13 cellular contexts compared by ENCODE assay signal in the genomic region with DNA sequence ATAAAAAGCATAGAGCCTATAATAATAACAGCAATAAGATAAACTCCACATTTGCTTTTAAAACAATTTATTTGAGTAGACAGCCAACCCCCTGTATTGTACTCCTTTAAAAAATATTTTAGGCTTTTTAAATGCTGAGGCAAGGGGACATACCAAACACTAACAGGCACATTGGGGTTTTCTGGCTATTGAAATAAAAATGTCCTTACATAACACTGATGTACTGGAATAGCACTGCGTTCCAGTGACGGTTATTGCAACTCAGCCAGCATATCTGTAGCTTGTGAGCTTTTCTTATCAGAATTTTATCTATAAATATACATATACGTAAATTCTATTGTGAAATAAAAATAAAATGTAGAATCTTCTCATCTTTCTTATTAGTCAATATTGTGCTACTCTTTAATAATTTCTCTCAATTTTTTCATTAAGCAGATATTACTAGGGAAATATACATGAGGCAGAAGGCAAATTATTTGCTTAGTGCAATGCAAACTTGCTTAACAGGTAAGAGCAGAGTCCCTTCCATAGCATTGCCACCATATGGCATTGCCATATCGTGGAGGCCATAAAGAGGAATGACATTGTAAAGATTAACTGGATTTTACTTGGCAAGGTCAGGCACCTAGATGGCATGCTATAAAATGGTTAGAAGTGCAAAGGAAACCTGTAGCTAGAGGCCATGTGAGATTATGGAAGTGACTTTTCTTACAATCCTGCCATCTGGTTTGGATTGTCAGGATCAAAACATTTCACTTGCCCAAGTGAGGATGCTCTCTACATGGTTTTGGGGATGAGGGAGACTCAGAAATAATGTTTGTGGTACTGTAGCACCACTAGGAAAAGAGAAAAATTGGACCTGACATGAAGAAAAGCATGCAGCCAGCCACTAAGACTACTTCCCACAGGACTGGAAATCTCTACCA.
DNase-seq lines count a peak whose midpoint lies in the region; ATAC-seq, FAIRE-seq and TF ChIP-seq lines count a peak whose summit lies in the region.
"Had no signal": no experiment of that assay in that cellular context is flagged by ENCODE, and none has a peak within 500 bp of the region (broad histone marks: within the 10 kb centered on the region; RNA-seq: fewer than 3 reads in every experiment).

No MANE protein-coding gene starts in this region.

- peak; percentile 90 for ATAC-seq in left colon

- no peaks in the 10 kb centered on the region for H3K27me3 Mint-ChIP-seq in type B pancreatic cell
- peaks cover 33% of the 10 kb centered on the region for H3K27me3 Mint-ChIP-seq in activated CD4-positive, alpha-beta memory T cell treated with anti-CD3 and anti-CD28 coated beads, Interleukin-2, amount 10 ng/mL, durations not matched to agents 7 days and 5 days

- H3K27ac Mint-ChIP-seq in type B pancreatic cell: peak overlapping the region; percentile 77
- H3K27ac Mint-ChIP-seq in activated CD4-positive, alpha-beta memory T cell treated with anti-CD3 and anti-CD28 coated beads, Interleukin-2, amount 10 ng/mL, durations not matched to agents 7 days and 5 days: no peak overlapping the region

- H3K36me3 ChIP-seq in bronchial epithelial cell (ENCODE audit: control insufficient read depth, insufficient read depth, low read length): no peaks in the 10 kb centered on the region
- H3K36me3 ChIP-seq: cardiac muscle cell had no signal

- peak; percentile 53 for DNase-seq in NCI-H82 (lab: John Stamatoyannopoulos, UW)
- no peak for DNase-seq in NCI-H82 treated with DMSO at 0.1 percent for 48 hours (lab: John Stamatoyannopoulos, UW; ENCODE audit: unreplicated experiment)
- peak; percentile 31 for DNase-seq in bronchial epithelial cell (ENCODE audit: low read depth)
- no peak for DNase-seq in left colon
- DNase-seq in type B pancreatic cell (ENCODE audit: extremely low spot score, unreplicated experiment): no peak
- DNase-seq in stimulated activated CD4-positive, alpha-beta T cell treated with anti-CD3 and anti-CD28 coated beads, Interleukin-4, amount 100 ng/mL, for 24 hours: no peak
- no peak for DNase-seq in NK-92 treated with Interleukin-12 subunit alpha and Interleukin-12 subunit beta, amount 100 ng/mL, for 24 hours (lab: John Stamatoyannopoulos, UW)
- DNase-seq in activated CD4-positive, alpha-beta memory T cell treated with anti-CD3 and anti-CD28 coated beads, Interleukin-2, amount 10 ng/mL, durations not matched to agents 7 days and 5 days: no peak
- DNase-seq: 8988T, NCI-H2107 had no signal

- POLR2A ChIA-PET in activated CD4-positive, alpha-beta memory T cell treated with anti-CD3 and anti-CD28 coated beads, Interleukin-2, amount 10 ng/mL, durations not matched to agents 7 days and 5 days (lab: Charles Lee): interaction anchor here (1.2 to 2.1 kb wide), 4 partner anchors 24 to 109 kb away, joined by 4 to 12 read pairs (median 5); a partner anchor contains a TSS

- no peaks in the 10 kb centered on the region for H3K27me3 ChIP-seq in bronchial epithelial cell (ENCODE audit: control insufficient read depth, insufficient read depth, low read length)
- H3K27me3 ChIP-seq: cardiac muscle cell had no signal

- H3K9me3 Mint-ChIP-seq in type B pancreatic cell: no peaks in the 10 kb centered on the region
- H3K9me3 Mint-ChIP-seq in activated CD4-positive, alpha-beta memory T cell treated with anti-CD3 and anti-CD28 coated beads, Interleukin-2, amount 10 ng/mL, durations not matched to agents 7 days and 5 days: no peaks in the 10 kb centered on the region
- H3K9me3 Mint-ChIP-seq: H9 had no signal

- FAIRE-seq in bronchial epithelial cell (lab: Jason Lieb, UNC): peak; percentile 60
- FAIRE-seq: G401.6 had no signal

- no peak overlapping the region for H3K4me3 ChIP-seq in bronchial epithelial cell (ENCODE audit: low read depth, low read length)
- H3K4me3 ChIP-seq: cardiac muscle cell had no signal

- H3K4me1 Mint-ChIP-seq in type B pancreatic cell (ENCODE audit: unreplicated experiment): peaks cover 8% of the 10 kb centered on the region
- peaks cover 52% of the 10 kb centered on the region for H3K4me1 Mint-ChIP-seq in activated CD4-positive, alpha-beta memory T cell treated with anti-CD3 and anti-CD28 coated beads, Interleukin-2, amount 10 ng/mL, durations not matched to agents 7 days and 5 days

- CTCF ChIA-PET in activated CD4-positive, alpha-beta memory T cell treated with anti-CD3 and anti-CD28 coated beads, Interleukin-2, amount 10 ng/mL, durations not matched to agents 7 days and 5 days (lab: Charles Lee): interaction anchor here (0.6 to 3.4 kb wide), 12 partner anchors 15 to 292 kb away, joined by 3 to 20 read pairs (median 4); a partner anchor contains a TSS

- intact Hi-C loops in left colon (cut with DNase I, micrococcal nuclease): no loop called here

- TF ChIP-seq CTCF in bronchial epithelial cell (IDR thresholded peaks at IDR 0.05; ENCODE audit: insufficient read depth, low read length, severe bottlenecking) (no peak), type B pancreatic cell (conservative IDR thresholded peaks at IDR 0.05) (no peak)

- no peaks in the 10 kb centered on the region for H3K36me3 Mint-ChIP-seq in type B pancreatic cell
- peaks cover 17% of the 10 kb centered on the region for H3K36me3 Mint-ChIP-seq in activated CD4-positive, alpha-beta memory T cell treated with anti-CD3 and anti-CD28 coated beads, Interleukin-2, amount 10 ng/mL, durations not matched to agents 7 days and 5 days (ENCODE audit: low read depth)

- H3K4me3 Mint-ChIP-seq in type B pancreatic cell: no peak overlapping the region
- no peak overlapping the region for H3K4me3 Mint-ChIP-seq in activated CD4-positive, alpha-beta memory T cell treated with anti-CD3 and anti-CD28 coated beads, Interleukin-2, amount 10 ng/mL, durations not matched to agents 7 days and 5 days
- H3K4me3 Mint-ChIP-seq: H9 had no signal

Comparison
In these comparisons a context has a peak if more than half of its experiments do, and no peak if none do; other contexts are left out.
1. DNase-seq: peak in NCI-H82 (single experiment) and bronchial epithelial cell (single experiment); none in NCI-H82 treated with DMSO at 0.1 percent for 48 hours (single experiment), left colon (0 of 2), type B pancreatic cell (single experiment), stimulated activated CD4-positive, alpha-beta T cell treated with anti-CD3 and anti-CD28 coated beads, Interleukin-4, amount 100 ng/mL, for 24 hours (single experiment), NK-92 treated with Interleukin-12 subunit alpha and Interleukin-12 subunit beta, amount 100 ng/mL, for 24 hours (single experiment) and activated CD4-positive, alpha-beta memory T cell treated with anti-CD3 and anti-CD28 coated beads, Interleukin-2, amount 10 ng/mL, durations not matched to agents 7 days and 5 days (single experiment).